In genomic region chr19:45766293-45766918, GRCh38 we compare ENCODE assay signal across 9 cellular contexts. TPM values are rescaled to one million over a fixed set of nuclear protein-coding genes. Genes with fewer than 3 reads are reported as not detected.
DNase-seq lines count a peak whose midpoint lies in the region; ATAC-seq and TF ChIP-seq lines count a peak whose summit lies in the region.
"Had no signal": no experiment of that assay in that cellular context is flagged by ENCODE, and none has a peak within 500 bp of the region (broad histone marks: within the 10 kb centered on the region; RNA-seq: fewer than 3 reads in every experiment).

No MANE protein-coding gene starts in this region.

- no peak for TF ChIP-seq CTCF in cardiac muscle cell (IDR thresholded peaks at IDR 0.05; ENCODE audit: low read depth, low read length)
- TF ChIP-seq CTCF in esophagus muscularis mucosa (IDR thresholded peaks at IDR 0.05): no peak
- TF ChIP-seq CTCF in nephron (IDR thresholded peaks at IDR 0.05; ENCODE audit: unreplicated experiment in 3 of 3): no peak
- TF ChIP-seq CTCF in CD8-positive, alpha-beta T cell (IDR thresholded peaks at IDR 0.05): no peak

- CTCF ChIA-PET in CD8-positive, alpha-beta T cell (lab: Charles Lee): interaction anchor here (13.5 kb wide), 1 partner anchor 28 kb away, joined by 313 read pairs; the partner anchor contains the start of gene DMWD

- POLR2A ChIA-PET in CD8-positive, alpha-beta T cell (lab: Charles Lee): no interaction called here

- H3K4me1 Mint-ChIP-seq in nephron: peaks cover 10% of the 10 kb centered on the region
- H3K4me1 Mint-ChIP-seq in CD8-positive, alpha-beta T cell (ENCODE audit: low read depth): peaks cover 21% of the 10 kb centered on the region

- intact Hi-C loops in Right ventricle myocardium inferior (cut with DNase I) (loop anchor here (2.0 kb wide), 1 partner anchor 74 kb away; the partner anchor contains the start of gene QPCTL), esophagus muscularis mucosa (cut with DNase I) (loop anchor here (2.0 kb wide), 2 partner anchors 48 to 74 kb away; partner anchors contain the start of gene QPCTL)
- intact Hi-C loops in CD8-positive, alpha-beta T cell (cut with DNase I, micrococcal nuclease): no loop called here

- 60% methylated on average over 1 of the region's 19 CpGs for WGBS in esophagus muscularis mucosa

- DNase-seq in cardiac muscle cell (ENCODE audit: low read depth in 1 of 2, low spot score in 1 of 2): no peak
- DNase-seq in Right ventricle myocardium inferior (ENCODE audit: missing footprints): no peak
- no peak for DNase-seq in esophagus muscularis mucosa (ENCODE audit: extremely low spot score)
- DNase-seq in CD8-positive, alpha-beta T cell: no peak
- DNase-seq in EL: no peak
- DNase-seq in NCI-H1694 treated with DMSO at 0.1 percent for 48 hours (lab: John Stamatoyannopoulos, UW): no peak
- DNase-seq: NCI-H1930 had no signal

- H3K36me3 Mint-ChIP-seq in nephron (ENCODE audit: low read depth): no peaks in the 10 kb centered on the region
- H3K36me3 Mint-ChIP-seq in CD8-positive, alpha-beta T cell: no peaks in the 10 kb centered on the region

- H3K4me3 ChIP-seq in cardiac muscle cell (peak overlapping the region; percentile 59), esophagus muscularis mucosa (peak overlapping the region; percentile 87 to 98 (median 92))
- no peak overlapping the region for H3K4me3 ChIP-seq in CD8-positive, alpha-beta T cell (ENCODE audit: low read depth, low read length)

- no peak for TF ChIP-seq POLR2A in esophagus muscularis mucosa (IDR thresholded peaks at IDR 0.05; ENCODE audit: low read depth)

- no peak for TF ChIP-seq EP300 in esophagus muscularis mucosa (IDR thresholded peaks at IDR 0.05)

- no peaks in the 10 kb centered on the region for H3K9me3 Mint-ChIP-seq in nephron
- H3K9me3 Mint-ChIP-seq in CD8-positive, alpha-beta T cell: no peaks in the 10 kb centered on the region

- peak overlapping the region in 1 of 3 experiments; percentile 96 for H3K27ac Mint-ChIP-seq in nephron
- no peak overlapping the region for H3K27ac Mint-ChIP-seq in CD8-positive, alpha-beta T cell

- H3K27ac ChIP-seq in cardiac muscle cell (peak overlapping the region; percentile 98), esophagus muscularis mucosa (replicated peaks in 1 of 4) (peak overlapping the region; percentile 91 to 98 (median 97))
- no peak overlapping the region for H3K27ac ChIP-seq in CD8-positive, alpha-beta T cell (ENCODE audit: low read depth, low read length)

- no peaks in the 10 kb centered on the region for H3K27me3 ChIP-seq in cardiac muscle cell
- no peaks in the 10 kb centered on the region for H3K27me3 ChIP-seq in esophagus muscularis mucosa
- no peaks in the 10 kb centered on the region for H3K27me3 ChIP-seq in CD8-positive, alpha-beta T cell (ENCODE audit: insufficient read depth, low read length)

- peak overlapping the region; percentile 89 to 98 (median 96) for H3K4me3 Mint-ChIP-seq in nephron
- H3K4me3 Mint-ChIP-seq in CD8-positive, alpha-beta T cell: no peak overlapping the region

- no peak for ATAC-seq in Right ventricle myocardium inferior
- ATAC-seq in CD8-positive, alpha-beta T cell: no peak
- ATAC-seq in GM19467 (IDR thresholded peaks at IDR 0.05; ENCODE audit: unreplicated experiment): no peak

- H3K9me3 ChIP-seq in cardiac muscle cell (ENCODE audit: low read depth) (no peaks in the 10 kb centered on the region), esophagus muscularis mucosa (no peaks in the 10 kb centered on the region)
- no peaks in the 10 kb centered on the region for H3K9me3 ChIP-seq in CD8-positive, alpha-beta T cell (ENCODE audit: low read length)

- H3K4me1 ChIP-seq in cardiac muscle cell (ENCODE audit: low read depth) (peaks cover 52% of the 10 kb centered on the region), esophagus muscularis mucosa (peaks cover 45 to 74% (median 66%) of the 10 kb centered on the region in 4 donors)
- peaks cover 22% of the 10 kb centered on the region for H3K4me1 ChIP-seq in CD8-positive, alpha-beta T cell (ENCODE audit: insufficient read depth, low read length)

- H3K36me3 ChIP-seq in cardiac muscle cell (peaks cover under 1% of the 10 kb centered on the region), esophagus muscularis mucosa (peaks cover 0 to 10% (median 3%) of the 10 kb centered on the region in 4 donors)
- no peaks in the 10 kb centered on the region for H3K36me3 ChIP-seq in CD8-positive, alpha-beta T cell (ENCODE audit: insufficient read depth, low read length)

- peaks cover 4% of the 10 kb centered on the region for H3K27me3 Mint-ChIP-seq in nephron (ENCODE audit: low read depth)
- peaks cover 5% of the 10 kb centered on the region for H3K27me3 Mint-ChIP-seq in CD8-positive, alpha-beta T cell (ENCODE audit: low read depth)

RNA-seq across cellular contexts. Expression of gene SIX5, which starts 2.6 kb away (rescaled TPM):
- 78.8 and 88.2 TPM in 2 replicates for total RNA-seq in cardiac muscle cell
- polyA plus RNA-seq in cardiac muscle cell: 40.4 and 41.1 TPM in 2 replicates
- 22.3 TPM for total RNA-seq in Right ventricle myocardium inferior
- total RNA-seq in esophagus muscularis mucosa: 10 to 100 TPM; 18.2 to 39.9 (median 28.8) TPM
- under 1 TPM; 0.73 to 0.75 TPM for total RNA-seq in CD8-positive, alpha-beta T cell

RNA-seq across cellular contexts. Expression of gene DMPK, which starts 15.9 kb away (rescaled TPM):
- total RNA-seq in cardiac muscle cell: 92.7 and 142 TPM in 2 replicates
- 94.9 and 98.7 TPM in 2 replicates for polyA plus RNA-seq in cardiac muscle cell
- total RNA-seq in Right ventricle myocardium inferior: 233 TPM
- total RNA-seq in esophagus muscularis mucosa: 100 to 1,000 TPM; 247 to 487 (median 347) TPM
- total RNA-seq in CD8-positive, alpha-beta T cell: 10 to 100 TPM; 13.7 to 17.8 TPM

RNA-seq across cellular contexts. Expression of gene DMWD, which starts 26.2 kb away (rescaled TPM):
- total RNA-seq in cardiac muscle cell (65.1 and 112 TPM in 2 replicates), Right ventricle myocardium inferior (52.0 TPM), esophagus muscularis mucosa (10 to 100 TPM; 56.0 to 88.7 (median 63.3) TPM)
- polyA plus RNA-seq in cardiac muscle cell: 138 and 163 TPM in 2 replicates
- total RNA-seq in CD8-positive, alpha-beta T cell: 10 to 100 TPM; 23.8 to 25.5 TPM

RNA-seq across cellular contexts. Expression of gene MEIOSIN, which starts 33.2 kb away (rescaled TPM):
- total RNA-seq in cardiac muscle cell (0.11 and 0.33 TPM in 2 replicates), Right ventricle myocardium inferior (not detected), esophagus muscularis mucosa (not detected)
- polyA plus RNA-seq in cardiac muscle cell: 0.07 and 0.18 TPM in 2 replicates
- total RNA-seq in CD8-positive, alpha-beta T cell: not detected

RNA-seq across cellular contexts. Expression of gene FBXO46, which starts 35.7 kb away (rescaled TPM):
- total RNA-seq in cardiac muscle cell (34.8 and 48.2 TPM in 2 replicates), Right ventricle myocardium inferior (13.1 TPM), esophagus muscularis mucosa (10 to 100 TPM in 3 of 4 donors, 1 to 10 TPM in 1; 8.6 to 27.7 (median 18.2) TPM)
- 39.3 and 42.5 TPM in 2 replicates for polyA plus RNA-seq in cardiac muscle cell
- total RNA-seq in CD8-positive, alpha-beta T cell: 10 to 100 TPM; 15.2 to 17.1 TPM

Comparison
In these comparisons a context has a peak if more than half of its experiments do, and no peak if none do; other contexts are left out.
1. RNA of gene SIX5, which starts 2.6 kb away (total RNA-seq): 78.8 to 88.2 TPM in cardiac muscle cell, 18.2 to 39.9 TPM in esophagus muscularis mucosa and 22.3 TPM in Right ventricle myocardium inferior (single experiment); 0.73 to 0.75 TPM in CD8-positive, alpha-beta T cell; every median in the first group is over 10 times any median in the second.
2. intact Hi-C loops: an anchor here in Right ventricle myocardium inferior (2.0 kb wide) and esophagus muscularis mucosa (2.0 kb wide); none called in CD8-positive, alpha-beta T cell.